In the genomic region with DNA sequence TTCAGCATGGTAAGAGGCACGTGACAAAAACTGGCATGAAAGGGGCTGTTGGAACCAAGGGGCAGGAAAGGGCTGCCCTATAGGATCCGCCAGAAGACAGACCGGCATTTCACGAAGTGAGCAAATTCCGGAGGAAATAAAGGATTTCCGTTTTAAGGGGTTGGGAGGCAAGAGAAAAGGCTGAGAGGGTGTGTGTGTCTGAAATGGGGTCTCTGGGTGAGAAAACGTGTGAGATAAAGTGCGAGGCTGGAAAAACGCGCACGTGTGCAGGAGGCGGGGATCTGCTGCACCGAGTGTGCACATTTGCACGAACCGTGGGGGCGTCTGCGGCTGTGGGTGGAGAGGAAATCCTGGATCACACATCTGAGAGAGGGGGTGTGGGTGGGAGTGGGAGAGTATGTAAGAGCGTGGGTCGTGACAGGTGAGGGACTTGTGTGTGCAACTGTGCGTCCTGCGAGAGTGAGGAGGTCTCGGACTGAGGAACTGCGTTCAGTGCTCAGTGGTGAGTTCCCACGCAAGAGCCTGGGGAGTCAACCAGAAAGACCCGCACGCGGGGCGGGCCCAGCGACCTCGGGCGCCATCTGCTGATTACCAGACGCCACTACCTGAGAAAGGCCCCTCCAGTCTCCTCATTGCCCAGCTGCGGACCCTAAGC, we compare ENCODE assay signal across 8 cellular contexts. TPM values are rescaled to one million over a fixed set of nuclear protein-coding genes. Genes with fewer than 3 reads are reported as not detected.
A peak's percentile ranks its signal among the peaks of the same experiment; 100 is the strongest.
DNase-seq lines count a peak whose midpoint lies in the region; ATAC-seq and TF ChIP-seq lines count a peak whose summit lies in the region.

No MANE protein-coding gene starts in this region.

- peak overlapping the region; percentile 53 for H3K27ac Mint-ChIP-seq in Calu3 (ENCODE audit: unreplicated experiment)

- no peaks in the 10 kb centered on the region for H3K9me3 Mint-ChIP-seq in Calu3 (ENCODE audit: low read depth, unreplicated experiment)

- DNase-seq in Calu3 = peak; percentile 85
- peak; percentile 15 for DNase-seq in NCI-H226
- peak; percentile 64 to 67 for DNase-seq in activated CD4-positive, alpha-beta T cell treated with anti-CD3 and anti-CD28 coated beads for 24 hours (ENCODE audit: low read depth in 2 of 2)
- DNase-seq in cerebellum (ENCODE audit: low spot score) = peak; percentile 77
- DNase-seq in kidney tubule cell (ENCODE audit: low spot score) = peak; percentile 53
- DNase-seq in stimulated activated CD4-positive, alpha-beta T cell treated with anti-CD3 and anti-CD28 coated beads, Interleukin-15, amount 100 ng/mL, for 48 hours (ENCODE audit: low read depth in 2 of 2) = peak; percentile 67 to 78

- no TSS peak for BruUV-seq in Calu3 (replicated peaks; lab: Mats Ljungman, UMichigan)

- TF ChIP-seq CTCF in Calu3 (IDR thresholded peaks at IDR 0.05; ENCODE audit: unreplicated experiment) = peak; percentile 88

- H3K36me3 Mint-ChIP-seq in Calu3 (ENCODE audit: insufficient read depth, unreplicated experiment) = peaks cover 7% of the 10 kb centered on the region

- intact Hi-C loops in Calu3 (cut with micrococcal nuclease; ENCODE audit: unreplicated experiment) = loop anchor here (5.0 kb wide), 1 partner anchor 33 kb away; no protein-coding TSS in a partner anchor

- H3K4me1 Mint-ChIP-seq in Calu3 (ENCODE audit: low read depth, unreplicated experiment) = peaks cover 14% of the 10 kb centered on the region

- H3K4me3 Mint-ChIP-seq in Calu3 (ENCODE audit: low read depth, unreplicated experiment) = peak overlapping the region; percentile 67

- CTCF ChIA-PET in Calu3 (lab: Charles Lee) = interaction anchor here (0.7 kb wide), 2 partner anchors 86 to 115 kb away, joined by 3 to 8 read pairs; no protein-coding TSS in a partner anchor

- H3K27me3 Mint-ChIP-seq in Calu3 (ENCODE audit: unreplicated experiment) = peaks cover 47% of the 10 kb centered on the region

- ATAC-seq in HG02798 (IDR thresholded peaks at IDR 0.05; ENCODE audit: poor library complexity, unreplicated experiment) (peak; percentile 69), HG03175 (IDR thresholded peaks at IDR 0.05; ENCODE audit: unreplicated experiment) (no peak)

RNA-seq across cellular contexts. Expression of a gene that starts 37.0 kb away (rescaled TPM):
- total RNA-seq in Calu3 (2022) (not detected in 2 replicates), cerebellum (2.3 TPM)

RNA-seq across cellular contexts. Expression of a gene that starts 56.6 kb away (rescaled TPM):
- total RNA-seq in Calu3 (2022) (73.7 and 231 TPM in 2 replicates), cerebellum (0.18 TPM)

Comparison
In these comparisons a context has a peak if more than half of its experiments do, and no peak if none do; other contexts are left out.
1. DNase-seq: peak in every context shown above with its lines; median percentile 85 in Calu3; 77 in cerebellum; 72 in stimulated activated CD4-positive, alpha-beta T cell treated with anti-CD3 and anti-CD28 coated beads, Interleukin-15, amount 100 ng/mL, for 48 hours; 66 in activated CD4-positive, alpha-beta T cell treated with anti-CD3 and anti-CD28 coated beads for 24 hours; 53 in kidney tubule cell; 15 in NCI-H226.
2. RNA of a gene that starts 56.6 kb away (total RNA-seq): 73.7 to 231 TPM in Calu3; 0.18 TPM in cerebellum (single experiment); every median in the first group is over 10 times any median in the second.